ENCODE assay signal across 12 cellular contexts in the genomic region with DNA sequence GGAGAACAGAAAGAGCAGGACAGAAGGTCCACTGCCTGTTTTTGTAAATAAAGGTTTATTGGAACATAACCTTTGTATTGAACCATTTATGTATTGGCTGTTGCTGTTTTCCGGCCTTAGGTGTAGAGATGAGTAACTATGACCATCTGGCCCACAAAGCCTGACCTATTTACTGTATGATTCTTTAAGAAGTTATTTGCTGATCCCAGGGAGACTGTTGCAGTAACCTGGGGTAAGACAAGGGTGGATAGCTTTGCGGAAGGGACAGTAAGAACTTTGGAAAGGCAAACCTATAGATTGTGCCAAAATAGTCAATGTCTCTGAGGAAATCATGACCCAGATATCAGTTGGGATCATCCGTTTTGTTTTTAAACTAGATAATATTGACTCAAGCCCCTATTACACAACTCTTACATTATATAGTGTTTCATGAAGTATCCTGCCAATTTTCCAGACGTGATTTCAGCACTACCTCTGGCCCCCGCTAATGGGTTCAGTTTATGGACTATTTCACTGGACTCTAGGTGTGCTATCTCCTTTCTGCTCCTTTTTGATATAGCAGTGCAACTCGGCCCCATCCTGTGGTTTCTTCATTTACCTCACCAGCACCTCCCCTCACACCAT. TPM values are rescaled to one million over a fixed set of nuclear protein-coding genes. Genes with fewer than 3 reads are reported as not detected.
DNase-seq lines count a peak whose midpoint lies in the region; ATAC-seq and TF ChIP-seq lines count a peak whose summit lies in the region.
"Had no signal": no experiment of that assay in that cellular context is flagged by ENCODE, and none has a peak within 500 bp of the region (broad histone marks: within the 10 kb centered on the region; RNA-seq: fewer than 3 reads in every experiment).

No MANE protein-coding gene starts in this region.

- H3K27ac ChIP-seq in ascending aorta (no peak overlapping the region), esophagus squamous epithelium (peak overlapping the region in 1 of 4 donors; percentile 21)
- H3K27ac ChIP-seq: prostate gland had no signal

- no peak for TF ChIP-seq CTCF in ascending aorta (IDR thresholded peaks at IDR 0.05)
- no peak for TF ChIP-seq CTCF in esophagus squamous epithelium (IDR thresholded peaks at IDR 0.05)

- H3K36me3 ChIP-seq in ascending aorta (no peaks in the 10 kb centered on the region), esophagus squamous epithelium (no peaks in the 10 kb centered on the region)
- H3K36me3 ChIP-seq: prostate gland had no signal

- ATAC-seq in GM18519 (IDR thresholded peaks at IDR 0.05; ENCODE audit: low FRiP score, unreplicated experiment) (peak; percentile 21), GM21619 (IDR thresholded peaks at IDR 0.05; ENCODE audit: unreplicated experiment) (peak; percentile 34), HG03520 (IDR thresholded peaks at IDR 0.05; ENCODE audit: unreplicated experiment) (peak; percentile 43), left lobe of liver (peak; percentile 82), HG02610 (IDR thresholded peaks at IDR 0.05; ENCODE audit: unreplicated experiment) (no peak)
- ATAC-seq in activated T-helper 17 cell treated with anti-CD3 and anti-CD28 coated beads, Interleukin-2, amount 50 U/mL, for 72 hours (replicated peaks), result no peak

- WGBS in esophagus squamous epithelium, 2 donors, result 79 to 81% methylated on average over 6 of the region's 6 CpGs

- no peaks in the 10 kb centered on the region for H3K4me1 ChIP-seq in ascending aorta
- H3K4me1 ChIP-seq in esophagus squamous epithelium, result no peaks in the 10 kb centered on the region
- H3K4me1 ChIP-seq: prostate gland had no signal

- no peak overlapping the region for H3K4me3 Mint-ChIP-seq in activated T-helper 17 cell treated with anti-CD3 and anti-CD28 coated beads, Interleukin-2, amount 50 U/mL, for 72 hours

- H3K9me3 ChIP-seq in ascending aorta (no peaks in the 10 kb centered on the region), esophagus squamous epithelium (no peaks in the 10 kb centered on the region)
- H3K9me3 ChIP-seq: prostate gland had no signal

- no peaks in the 10 kb centered on the region for H3K4me1 Mint-ChIP-seq in activated T-helper 17 cell treated with anti-CD3 and anti-CD28 coated beads, Interleukin-2, amount 50 U/mL, for 72 hours

- DNase-seq in left lobe of liver (ENCODE audit: low spot score) (peak; percentile 72), ascending aorta (ENCODE audit: low spot score in 2 of 2) (no peak), esophagus squamous epithelium (lab: John Stamatoyannopoulos, UW) (no peak)
- DNase-seq: hypothalamus, NCI-H1417 treated with DMSO at 0.1 percent for 48 hours, T-helper 1 cell had no signal

- no peaks in the 10 kb centered on the region for H3K9me3 Mint-ChIP-seq in activated T-helper 17 cell treated with anti-CD3 and anti-CD28 coated beads, Interleukin-2, amount 50 U/mL, for 72 hours

- H3K27ac Mint-ChIP-seq in activated T-helper 17 cell treated with anti-CD3 and anti-CD28 coated beads, Interleukin-2, amount 50 U/mL, for 72 hours, result no peak overlapping the region

- H3K36me3 Mint-ChIP-seq in activated T-helper 17 cell treated with anti-CD3 and anti-CD28 coated beads, Interleukin-2, amount 50 U/mL, for 72 hours (ENCODE audit: low read depth), result no peaks in the 10 kb centered on the region

- no peak for TF ChIP-seq POLR2A in esophagus squamous epithelium (IDR thresholded peaks at IDR 0.05)

- H3K27me3 ChIP-seq in ascending aorta (no peaks in the 10 kb centered on the region), esophagus squamous epithelium (peaks cover 0 to 7% (median 0%) of the 10 kb centered on the region in 4 donors)

- intact Hi-C loops in ascending aorta (cut with DNase I) (no loop called here), esophagus squamous epithelium (cut with DNase I) (no loop called here)

- H3K27me3 Mint-ChIP-seq in activated T-helper 17 cell treated with anti-CD3 and anti-CD28 coated beads, Interleukin-2, amount 50 U/mL, for 72 hours, result peaks cover 14% of the 10 kb centered on the region

- H3K4me3 ChIP-seq in ascending aorta (no peak overlapping the region), esophagus squamous epithelium (no peak overlapping the region)
- H3K4me3 ChIP-seq: prostate gland had no signal

RNA-seq across cellular contexts. Expression of a gene that starts 20.8 kb away (rescaled TPM):
- total RNA-seq in left lobe of liver (174 TPM), ascending aorta (2.7 TPM), esophagus squamous epithelium (1 to 10 TPM in 3 of 4 donors, under 1 TPM in 1; 0.53 to 3.6 (median 1.9) TPM)
- total RNA-seq in activated T-helper 17 cell treated with anti-CD3 and anti-CD28 coated beads, Interleukin-2, amount 50 U/mL, for 72 hours, result under 1 TPM; 0.04 to 0.48 TPM

RNA-seq across cellular contexts. Expression of a gene that starts 23.6 kb away (rescaled TPM):
- 5.4 TPM for total RNA-seq in left lobe of liver
- not detected for total RNA-seq in ascending aorta
- total RNA-seq in esophagus squamous epithelium, result 1 to 10 TPM in 2 of 4 donors, under 1 TPM in 2; 0.53 to 1.3 (median 1.0) TPM
- 1 to 10 TPM; 6.2 to 7.8 TPM for total RNA-seq in activated T-helper 17 cell treated with anti-CD3 and anti-CD28 coated beads, Interleukin-2, amount 50 U/mL, for 72 hours

Comparison
In these comparisons a context has a peak if more than half of its experiments do, and no peak if none do; other contexts are left out.
1. ATAC-seq: peak in GM18519 (single experiment), GM21619 (single experiment), HG03520 (single experiment) and left lobe of liver (single experiment); none in activated T-helper 17 cell treated with anti-CD3 and anti-CD28 coated beads, Interleukin-2, amount 50 U/mL, for 72 hours (single experiment) and HG02610 (single experiment).
2. RNA of a gene that starts 20.8 kb away (total RNA-seq): 174 TPM in left lobe of liver (single experiment); 2.7 TPM in ascending aorta (single experiment), 0.53 to 3.6 TPM in esophagus squamous epithelium and 0.04 to 0.48 TPM in activated T-helper 17 cell treated with anti-CD3 and anti-CD28 coated beads, Interleukin-2, amount 50 U/mL, for 72 hours; every median in the first group is over 10 times any median in the second.